In the genomic region with DNA sequence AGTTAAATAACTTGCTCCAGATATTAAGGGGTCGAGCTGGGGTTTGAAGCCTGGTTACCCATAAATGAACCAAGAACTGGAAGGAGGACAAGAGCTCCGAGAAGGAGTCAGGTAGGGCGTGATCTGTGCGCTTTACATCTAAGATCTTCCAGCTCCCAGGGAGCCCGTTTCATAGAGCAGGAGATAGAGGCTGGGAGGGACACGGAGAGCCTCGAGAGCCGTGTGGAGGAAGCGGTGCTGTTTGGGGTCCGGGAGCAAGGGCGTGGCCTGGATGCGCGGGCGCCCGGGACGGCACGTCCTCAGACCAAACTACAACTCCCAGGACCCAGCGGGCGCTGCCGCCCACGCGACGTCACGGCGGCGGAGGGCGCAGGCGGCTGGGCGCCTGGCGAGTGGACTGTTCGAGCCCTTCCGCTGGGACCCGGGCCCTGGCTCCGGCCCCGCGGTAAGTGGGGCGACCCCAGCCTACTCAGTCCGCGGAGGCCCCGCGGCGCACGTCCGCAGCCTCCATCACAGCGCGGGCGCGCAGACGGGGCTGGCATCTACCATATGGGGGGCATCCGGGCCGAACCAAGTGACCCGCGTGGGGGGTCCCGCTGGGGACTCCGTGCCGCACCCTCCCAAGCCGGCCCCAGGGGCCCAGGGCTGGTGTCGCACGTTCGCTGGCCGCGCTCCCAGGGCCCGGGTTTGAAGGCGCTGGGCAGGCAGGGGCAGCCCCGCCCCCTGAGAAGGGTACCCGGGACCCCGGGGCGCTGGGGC, we compare ENCODE assay signal across 1 cellular context.
TF ChIP-seq lines count a peak whose summit lies in the region.

TSS of gene BCKDK (plus strand) at position 352 of the 759 bp plus-strand sequence. CDS start 838 bp downstream, outside the sequence.

TF ChIP-seq in HepG2, 621 proteins besides CTCF, POLR2A, EP300 and RAD21 (continued from another document and continues in another):
- TF ChIP-seq GMEB2 (CRISPR knock-in tag; IDR thresholded peaks at IDR 0.05; ENCODE audit: low read depth) (peak; percentile 92), ZBTB44 (CRISPR knock-in tag; IDR thresholded peaks at IDR 0.05) (0 out of 2 replicates have a peak, but pooled peaks have one; percentile 68), REXO4 (CRISPR knock-in tag; IDR thresholded peaks at IDR 0.05; ENCODE audit: borderline replicate concordance) (no peak), REPIN1 (CRISPR knock-in tag; IDR thresholded peaks at IDR 0.05; ENCODE audit: borderline replicate concordance, low read depth) (no peak; the same call in 1 of the 2 replicates), ZNF747 (CRISPR knock-in tag; IDR thresholded peaks at IDR 0.05; ENCODE audit: borderline replicate concordance) (peak; percentile 72; the same call in 1 of the 2 replicates), YEATS2 (CRISPR knock-in tag; IDR thresholded peaks at IDR 0.05; ENCODE audit: borderline replicate concordance) (peak; percentile 69; the same call in 1 of the 2 replicates), SNAI1 (CRISPR knock-in tag; IDR thresholded peaks at IDR 0.05; ENCODE audit: borderline replicate concordance) (peak; percentile 84), KDM5B (CRISPR knock-in tag; IDR thresholded peaks at IDR 0.05; ENCODE audit: borderline replicate concordance) (peak; percentile 90), ZNF136 (CRISPR knock-in tag; IDR thresholded peaks at IDR 0.05; ENCODE audit: low read depth) (no peak), JARID2 (CRISPR knock-in tag; IDR thresholded peaks at IDR 0.05; ENCODE audit: insufficient replicate concordance) (no peak), MLLT10 (CRISPR knock-in tag; IDR thresholded peaks at IDR 0.05) (no peak), RCOR2 (CRISPR knock-in tag; IDR thresholded peaks at IDR 0.05) (no peak), ZXDC (CRISPR knock-in tag; IDR thresholded peaks at IDR 0.05) (0 out of 2 replicates have a peak, but pooled peaks have one; percentile 21), FOXP1 (IDR thresholded peaks at IDR 0.05) (no peak), FOXP1 (CRISPR knock-in tag; IDR thresholded peaks at IDR 0.05) (no peak), ZSCAN20 (CRISPR knock-in tag; IDR thresholded peaks at IDR 0.05; ENCODE audit: borderline replicate concordance) (peak; percentile 82), ZZZ3 (CRISPR knock-in tag; IDR thresholded peaks at IDR 0.05; ENCODE audit: borderline replicate concordance) (peak; percentile 72; the same call in 1 of the 2 replicates), ZMAT3 (CRISPR knock-in tag; conservative IDR thresholded peaks at IDR 0.05) (no peak; the same call in 1 of the 2 replicates), ZNF713 (CRISPR knock-in tag; IDR thresholded peaks at IDR 0.05) (no peak), ZNF782 (CRISPR knock-in tag; IDR thresholded peaks at IDR 0.05; ENCODE audit: borderline replicate concordance) (peak; percentile 65; the same call in 1 of the 2 replicates), ZBTB20 (CRISPR knock-in tag; IDR thresholded peaks at IDR 0.05; ENCODE audit: borderline replicate concordance, low read depth) (no peak), ZFP36L2 (CRISPR knock-in tag; IDR thresholded peaks at IDR 0.05) (no peak), CCAR2 (optimal IDR thresholded peaks at IDR 0.05; ENCODE audit: low read depth, low read length) (no peak), ZNF687 (CRISPR knock-in tag; IDR thresholded peaks at IDR 0.05) (peak; percentile 91), NONO (IDR thresholded peaks at IDR 0.05) (no peak), NONO (CRISPR knock-in tag; conservative IDR thresholded peaks at IDR 0.05) (peak; percentile 71), HNRNPL (IDR thresholded peaks at IDR 0.05; ENCODE audit: low read depth, low read length) (no peak), U2AF1 (optimal IDR thresholded peaks at IDR 0.05; ENCODE audit: low read depth, low read length) (no peak), IRX3 (CRISPR knock-in tag; IDR thresholded peaks at IDR 0.05; ENCODE audit: borderline replicate concordance, low read depth) (no peak), PHB2 (IDR thresholded peaks at IDR 0.05; ENCODE audit: partially characterized antibody) (no peak), GFI1 (CRISPR knock-in tag; IDR thresholded peaks at IDR 0.05; ENCODE audit: borderline replicate concordance) (peak; percentile 55; the same call in 1 of the 2 replicates), SSRP1 (CRISPR knock-in tag; IDR thresholded peaks at IDR 0.05) (no peak), SOX13 (IDR thresholded peaks at IDR 0.05) (no peak), SOX13 (CRISPR knock-in tag; conservative IDR thresholded peaks at IDR 0.05 in 1 of 2, IDR thresholded peaks at IDR 0.05 in 1 of 2) (no peak), FOXC1 (CRISPR knock-in tag; IDR thresholded peaks at IDR 0.05; ENCODE audit: borderline replicate concordance) (peak; percentile 86; the same call in 1 of the 2 replicates), ZNF234 (CRISPR knock-in tag; conservative IDR thresholded peaks at IDR 0.05) (no peak), HINFP (CRISPR knock-in tag; IDR thresholded peaks at IDR 0.05; ENCODE audit: low read depth) (peak; percentile 21; the same call in 1 of the 2 replicates), ZNF354B (CRISPR knock-in tag; IDR thresholded peaks at IDR 0.05) (no peak; the same call in 1 of the 2 replicates), SETDB1 (CRISPR knock-in tag; IDR thresholded peaks at IDR 0.05; ENCODE audit: borderline replicate concordance) (no peak), NFE2L2 (IDR thresholded peaks at IDR 0.05; ENCODE audit: low read length) (no peak), ZBTB4 (CRISPR knock-in tag; IDR thresholded peaks at IDR 0.05; ENCODE audit: borderline replicate concordance) (no peak), ZNF33B (CRISPR knock-in tag; IDR thresholded peaks at IDR 0.05) (no peak), TRIM24 (CRISPR knock-in tag; IDR thresholded peaks at IDR 0.05) (no peak), ZNF678 (CRISPR knock-in tag; IDR thresholded peaks at IDR 0.05) (no peak)
- TF ChIP-seq, protein P1, sequence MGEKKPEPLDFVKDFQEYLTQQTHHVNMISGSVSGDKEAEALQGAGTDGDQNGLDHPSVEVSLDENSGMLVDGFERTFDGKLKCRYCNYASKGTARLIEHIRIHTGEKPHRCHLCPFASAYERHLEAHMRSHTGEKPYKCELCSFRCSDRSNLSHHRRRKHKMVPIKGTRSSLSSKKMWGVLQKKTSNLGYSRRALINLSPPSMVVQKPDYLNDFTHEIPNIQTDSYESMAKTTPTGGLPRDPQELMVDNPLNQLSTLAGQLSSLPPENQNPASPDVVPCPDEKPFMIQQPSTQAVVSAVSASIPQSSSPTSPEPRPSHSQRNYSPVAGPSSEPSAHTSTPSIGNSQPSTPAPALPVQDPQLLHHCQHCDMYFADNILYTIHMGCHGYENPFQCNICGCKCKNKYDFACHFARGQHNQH (CRISPR knock-in tag; IDR thresholded peaks at IDR 0.05): peak; percentile 66; the same call in 1 of the 2 replicates
- TF ChIP-seq, protein P2, sequence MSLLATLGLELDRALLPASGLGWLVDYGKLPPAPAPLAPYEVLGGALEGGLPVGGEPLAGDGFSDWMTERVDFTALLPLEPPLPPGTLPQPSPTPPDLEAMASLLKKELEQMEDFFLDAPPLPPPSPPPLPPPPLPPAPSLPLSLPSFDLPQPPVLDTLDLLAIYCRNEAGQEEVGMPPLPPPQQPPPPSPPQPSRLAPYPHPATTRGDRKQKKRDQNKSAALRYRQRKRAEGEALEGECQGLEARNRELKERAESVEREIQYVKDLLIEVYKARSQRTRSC (CRISPR knock-in tag; IDR thresholded peaks at IDR 0.05; ENCODE audit: low read depth): no peak
